Comparison of ENCODE assay signal across 1 cellular context in genomic region chr7:8499128-8499527, GRCh38.
TF ChIP-seq lines count a peak whose summit lies in the region.

No MANE protein-coding gene starts in this region.

TF ChIP-seq in GM23338, 12 proteins besides CTCF, POLR2A, EP300 and RAD21 (continued from another document):
- no peak for TF ChIP-seq ZNF462 (CRISPR knock-in tag; IDR thresholded peaks at IDR 0.05)
